Comparison of ENCODE assay signal across 32 cellular contexts in the genomic region with DNA sequence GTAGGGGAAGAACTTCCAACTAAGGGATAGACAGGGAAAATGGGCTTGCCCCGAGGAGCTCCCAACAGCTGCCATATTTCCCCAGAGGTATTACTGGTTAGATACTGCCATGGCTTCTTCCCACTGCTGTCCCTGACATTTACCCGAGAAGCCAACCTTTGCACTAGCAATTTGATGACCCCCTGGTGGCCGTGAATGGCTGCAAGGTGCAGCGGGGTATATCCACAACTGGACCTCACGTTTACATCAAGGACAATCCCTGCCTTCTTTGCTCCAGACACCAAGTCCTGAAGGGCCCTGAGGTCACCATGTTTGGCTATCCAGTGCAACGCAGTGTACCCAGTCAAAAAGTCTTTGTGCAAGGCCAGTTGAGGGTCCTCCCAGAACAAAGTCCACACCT. TPM values are rescaled to one million over a fixed set of nuclear protein-coding genes. Genes with fewer than 3 reads are reported as not detected.
A peak's percentile ranks its signal among the peaks of the same experiment; 100 is the strongest.
DNase-seq lines count a peak whose midpoint lies in the region; ATAC-seq and TF ChIP-seq lines count a peak whose summit lies in the region.
"Had no signal": no experiment of that assay in that cellular context is flagged by ENCODE, and none has a peak within 500 bp of the region (broad histone marks: within the 10 kb centered on the region; RNA-seq: fewer than 3 reads in every experiment).

No MANE protein-coding gene starts in this region.

- POLR2A ChIA-PET in Panc1 (lab: Charles Lee) = no interaction called here

- intact Hi-C loops in Panc1 (cut with micrococcal nuclease; ENCODE audit: unreplicated experiment) (no loop called here), sigmoid colon (cut with DNase I) (no loop called here)

- CTCF ChIA-PET in Panc1 (lab: Charles Lee) = interaction anchor here (0.8 kb wide), 1 partner anchor 200 kb away, joined by 3 read pairs; no protein-coding TSS in a partner anchor

- peak; percentile 9; the same call in 1 of the 2 replicates for TF ChIP-seq CTCF in GM12875 (IDR thresholded peaks at IDR 0.05; ENCODE audit: borderline replicate concordance, insufficient read depth, low read depth, low read length)
- TF ChIP-seq CTCF in Panc1 (IDR thresholded peaks at IDR 0.05) = peak; percentile 8; the same call in 1 of the 2 replicates
- TF ChIP-seq CTCF in kidney epithelial cell (IDR thresholded peaks at IDR 0.05; ENCODE audit: insufficient read depth, low read length, poor library complexity, severe bottlenecking) = peak; percentile 6
- TF ChIP-seq CTCF in retinal pigment epithelial cell (conservative IDR thresholded peaks at IDR 0.05; ENCODE audit: low read depth, low read length) = peak; percentile 7
- no peak for TF ChIP-seq CTCF in sigmoid colon (IDR thresholded peaks at IDR 0.05)

- H3K4me3 ChIP-seq in GM12875 (ENCODE audit: low read depth, low read length) (no peak overlapping the region), Panc1 (ENCODE audit: low read depth in 2 of 2, low read length in 2 of 2) (no peak overlapping the region), kidney epithelial cell (ENCODE audit: low read depth, low read length) (no peak overlapping the region), retinal pigment epithelial cell (ENCODE audit: low read length) (no peak overlapping the region), sigmoid colon (no peak overlapping the region)
- H3K4me3 ChIP-seq: BLaER1 treated with 17β-estradiol and CSF1 and Interleukin-3, amounts not matched to agents 10 nM and 100 nM; coronary artery; HAP-1; thyroid gland had no signal

- TF ChIP-seq EP300 in sigmoid colon (IDR thresholded peaks at IDR 0.05) = no peak

- no TSS peak for BruUV-seq in Panc1 (replicated peaks; lab: Mats Ljungman, UMichigan)

- H3K36me3 ChIP-seq in Panc1 (ENCODE audit: control insufficient read depth, insufficient read depth, low read length) (no peaks in the 10 kb centered on the region), kidney epithelial cell (ENCODE audit: control insufficient read depth, insufficient read depth, low read length) (no peaks in the 10 kb centered on the region), sigmoid colon (no peaks in the 10 kb centered on the region)
- H3K36me3 ChIP-seq: HAP-1, thyroid gland had no signal

- ATAC-seq in Panc1 = no peak
- no peak for ATAC-seq in GM18505 (IDR thresholded peaks at IDR 0.05; ENCODE audit: unreplicated experiment)
- ATAC-seq: left colon had no signal

- H3K27me3 ChIP-seq in Panc1 (ENCODE audit: control insufficient read depth, insufficient read depth, low read length) = peaks cover 8% of the 10 kb centered on the region
- H3K27me3 ChIP-seq in kidney epithelial cell (ENCODE audit: control insufficient read depth, insufficient read depth, low read length) = peaks cover 19% of the 10 kb centered on the region
- H3K27me3 ChIP-seq in sigmoid colon = peaks cover 24 to 42% (median 31%) of the 10 kb centered on the region in 3 donors
- H3K27me3 ChIP-seq: thyroid gland had no signal

- no peak for TF ChIP-seq POLR2A in GM18505 (IDR thresholded peaks at IDR 0.05; ENCODE audit: borderline replicate concordance, extremely low read depth, insufficient read depth, insufficient read length)
- no peak for TF ChIP-seq POLR2A in sigmoid colon (IDR thresholded peaks at IDR 0.05)

- H3K27ac ChIP-seq in Panc1 (ENCODE audit: low read length) = no peak overlapping the region
- H3K27ac ChIP-seq in sigmoid colon = no peak overlapping the region
- H3K27ac ChIP-seq: BLaER1 treated with 17β-estradiol and CSF1 and Interleukin-3, amounts not matched to agents 10 nM and 100 nM; coronary artery; epithelial cell of prostate; thyroid gland had no signal

- DNase-seq in Panc1 (ENCODE audit: low read depth, low spot score) = no peak
- no peak for DNase-seq in kidney epithelial cell (ENCODE audit: low read depth)
- DNase-seq in retinal pigment epithelial cell (ENCODE audit: low read depth) = no peak
- no peak for DNase-seq in sigmoid colon
- no peak for DNase-seq in DMS153 treated with DMSO at 0.1 percent for 48 hours (lab: John Stamatoyannopoulos, UW; ENCODE audit: unreplicated experiment)
- DNase-seq: activated CD4-positive, alpha-beta T cell treated with anti-CD3 and anti-CD28 coated beads, Interleukin-2, amount 10 ng/mL, durations not matched to agents 24 days and 14 days; activated CD8-positive, alpha-beta memory T cell treated with anti-CD3 and anti-CD28 coated beads for 24 hours; activated effector memory CD4-positive, alpha-beta T cell treated with Interleukin-2 at 50 U/mL for 16 hours; activated naive CD8-positive, alpha-beta T cell treated with anti-CD3 and anti-CD28 coated beads, Interleukin-2, amount 10 ng/mL, durations not matched to agents 7 days and 5 days; aorta; DMS79 treated with DMSO at 0.1 percent for 48 hours; effector CD8-positive, alpha-beta T cell; GDM1; immature natural killer cell; left colon; mammary epithelial cell; NCI-H1694; NCI-H774; stimulated activated CD4-positive, alpha-beta T cell treated with anti-CD3 and anti-CD28 coated beads, Interleukin-12 subunit alpha, Interleukin-12 subunit beta, amount 100 ng/mL, for 4 hours; stimulated activated CD4-positive, alpha-beta T cell treated with anti-CD3 and anti-CD28 coated beads, Interleukin-2, amount 100 ng/mL, for 48 hours; thyroid gland had no signal

- WGBS in sigmoid colon, 2 donors = 84 to 91% methylated on average over 6 of the region's 6 CpGs

- H3K4me1 ChIP-seq in Panc1 (ENCODE audit: control insufficient read depth, insufficient read depth, low read length) (no peaks in the 10 kb centered on the region), sigmoid colon (peaks cover 0 to 22% (median 18%) of the 10 kb centered on the region in 4 donors)
- H3K4me1 ChIP-seq: HAP-1 had no signal

- H3K9me3 ChIP-seq in Panc1 (ENCODE audit: control insufficient read depth, insufficient read depth, low read depth, low read length) (no peaks in the 10 kb centered on the region), sigmoid colon (no peaks in the 10 kb centered on the region)
- H3K9me3 ChIP-seq: Caco-2, HAP-1, thyroid gland had no signal

- in situ Hi-C loops in Panc1 (cut with HindIII; ENCODE audit: low pct_unique_long_range_greater_than_20kb, low sequenced_read_pairs) = no loop called here

RNA-seq across cellular contexts. Expression of gene SOWAHB, which starts 2.3 kb away (rescaled TPM):
- 4.0 TPM for total RNA-seq in Panc1 (2021; ENCODE audit: unreplicated experiment)
- 1.9 TPM for polyA plus RNA-seq in Panc1 (2012; ENCODE audit: insufficient read length)
- total RNA-seq in kidney epithelial cell = 21.3 and 23.3 TPM in 2 replicates
- total RNA-seq in sigmoid colon = under 1 TPM in 2 of 4 donors, not detected in 2; under 0.01 to 0.28 TPM
- polyA plus RNA-seq in sigmoid colon = 10 to 100 TPM in 2 of 3 donors, 1 to 10 TPM in 1; 7.8 to 12.3 (median 11.0) TPM
- total RNA-seq: activated CD4-positive, alpha-beta T cell treated with anti-CD3 and anti-CD28 coated beads, Interleukin-2, amount 10 ng/mL, durations not matched to agents 24 days and 14 days; LHCN-M2; RPMI7951; sciatic nerve had no signal
- polyA plus RNA-seq: immature natural killer cell, neural cell had no signal

RNA-seq across cellular contexts. Expression of gene SEPTIN11, which starts 53.9 kb away (rescaled TPM):
- total RNA-seq in Panc1 (2021; ENCODE audit: unreplicated experiment) (103 TPM), kidney epithelial cell (127 and 135 TPM in 2 replicates), sigmoid colon (100 to 1,000 TPM in 2 of 4 donors, 10 to 100 TPM in 2; 43.0 to 143 (median 107) TPM)
- 38.8 TPM for polyA plus RNA-seq in Panc1 (2012; ENCODE audit: insufficient read length)
- 10 to 100 TPM; 36.4 to 46.2 (median 46.0) TPM for polyA plus RNA-seq in sigmoid colon

Comparison
In these comparisons a context has a peak if more than half of its experiments do, and no peak if none do; other contexts are left out.
1. CTCF ChIP-seq: peak in GM12875 (single experiment), Panc1 (single experiment), kidney epithelial cell (single experiment) and retinal pigment epithelial cell (single experiment); none in sigmoid colon (0 of 4).